Comparison of ENCODE assay signal across 9 cellular contexts in genomic region chr1:30919025-30919881, GRCh38. TPM values are rescaled to one million over a fixed set of nuclear protein-coding genes. Genes with fewer than 3 reads are reported as not detected.
DNase-seq lines count a peak whose midpoint lies in the region; ATAC-seq and TF ChIP-seq lines count a peak whose summit lies in the region.
"Had no signal": no experiment of that assay in that cellular context is flagged by ENCODE, and none has a peak within 500 bp of the region (broad histone marks: within the 10 kb centered on the region; RNA-seq: fewer than 3 reads in every experiment).

No MANE protein-coding gene starts in this region.

- H3K4me3 Mint-ChIP-seq in activated T-helper 17 cell treated with anti-CD3 and anti-CD28 coated beads, Interleukin-2, amount 50 U/mL, for 72 hours, result no peak overlapping the region
- H3K4me3 Mint-ChIP-seq in osteocyte (ENCODE audit: unreplicated experiment), result no peak overlapping the region
- H3K4me3 Mint-ChIP-seq: activated naive CD4-positive, alpha-beta T cell treated with anti-CD3 and anti-CD28 coated beads, Interleukin-2, amount 50 U/mL, for 24 hours had no signal

- POLR2A ChIA-PET in AG04450 (lab: Yijun Ruan, JAX), result interaction anchor here (0.7 kb wide), 2 partner anchors 9 to 89 kb away, joined by 4 read pairs; no protein-coding TSS in a partner anchor

- H3K36me3 Mint-ChIP-seq in activated T-helper 17 cell treated with anti-CD3 and anti-CD28 coated beads, Interleukin-2, amount 50 U/mL, for 72 hours (ENCODE audit: low read depth), result no peaks in the 10 kb centered on the region
- no peaks in the 10 kb centered on the region for H3K36me3 Mint-ChIP-seq in osteocyte (ENCODE audit: unreplicated experiment)
- H3K36me3 Mint-ChIP-seq: activated naive CD4-positive, alpha-beta T cell treated with anti-CD3 and anti-CD28 coated beads, Interleukin-2, amount 50 U/mL, for 24 hours had no signal

- no peaks in the 10 kb centered on the region for H3K9me3 Mint-ChIP-seq in activated T-helper 17 cell treated with anti-CD3 and anti-CD28 coated beads, Interleukin-2, amount 50 U/mL, for 72 hours
- no peaks in the 10 kb centered on the region for H3K9me3 Mint-ChIP-seq in osteocyte (ENCODE audit: unreplicated experiment)
- H3K9me3 Mint-ChIP-seq: activated naive CD4-positive, alpha-beta T cell treated with anti-CD3 and anti-CD28 coated beads, Interleukin-2, amount 50 U/mL, for 24 hours had no signal

- no peaks in the 10 kb centered on the region for H3K4me1 Mint-ChIP-seq in activated T-helper 17 cell treated with anti-CD3 and anti-CD28 coated beads, Interleukin-2, amount 50 U/mL, for 72 hours
- H3K4me1 Mint-ChIP-seq in osteocyte (ENCODE audit: unreplicated experiment), result peaks cover 11% of the 10 kb centered on the region
- H3K4me1 Mint-ChIP-seq: activated naive CD4-positive, alpha-beta T cell treated with anti-CD3 and anti-CD28 coated beads, Interleukin-2, amount 50 U/mL, for 24 hours had no signal

- no peak overlapping the region for H3K4me3 ChIP-seq in AG04450 (ENCODE audit: low read depth, low read length)

- H3K27ac ChIP-seq in AG04450 (ENCODE audit: low read depth, low read length), result no peak overlapping the region

- ATAC-seq in activated T-helper 17 cell treated with anti-CD3 and anti-CD28 coated beads, Interleukin-2, amount 50 U/mL, for 72 hours (replicated peaks), result peak; percentile 44

- CTCF ChIA-PET in AG04450 (lab: Charles Lee), result interaction anchor here (0.7 to 9.2 kb wide), 8 partner anchors 8 to 200 kb away, joined by 3 to 78 read pairs (median 18); no protein-coding TSS in a partner anchor

- H3K27me3 ChIP-seq in AG04450 (ENCODE audit: control insufficient read depth, insufficient read depth, low read length), result no peaks in the 10 kb centered on the region

- no peak overlapping the region for H3K27ac Mint-ChIP-seq in activated T-helper 17 cell treated with anti-CD3 and anti-CD28 coated beads, Interleukin-2, amount 50 U/mL, for 72 hours
- no peak overlapping the region for H3K27ac Mint-ChIP-seq in osteocyte (ENCODE audit: unreplicated experiment)
- H3K27ac Mint-ChIP-seq: activated naive CD4-positive, alpha-beta T cell treated with anti-CD3 and anti-CD28 coated beads, Interleukin-2, amount 50 U/mL, for 24 hours had no signal

- peak; percentile 55 for DNase-seq in AG04450 (ENCODE audit: low read depth, low spot score)
- peak; percentile 58 for DNase-seq in HT1080 (ENCODE audit: low read depth)
- peak; percentile 71 for DNase-seq in kidney tubule cell (ENCODE audit: low spot score)
- DNase-seq in osteocyte (ENCODE audit: extremely low spot score, unreplicated experiment), result no peak
- no peak for DNase-seq in UCSD-AML1 (lab: John Stamatoyannopoulos, UW; ENCODE audit: unreplicated experiment)
- no peak for DNase-seq in SW480 (ENCODE audit: low spot score)
- DNase-seq in T-helper 1 cell, result no peak

- TF ChIP-seq CTCF in AG04450 (IDR thresholded peaks at IDR 0.05; ENCODE audit: low read depth, low read length) (peak; percentile 31; the same call in 1 of the 2 replicates), osteocyte (IDR thresholded peaks at IDR 0.05) (no peak)

- H3K9me3 ChIP-seq in AG04450 (ENCODE audit: control insufficient read depth, insufficient read depth, low read length), result no peaks in the 10 kb centered on the region

- H3K27me3 Mint-ChIP-seq in activated T-helper 17 cell treated with anti-CD3 and anti-CD28 coated beads, Interleukin-2, amount 50 U/mL, for 72 hours, result peaks cover 3% of the 10 kb centered on the region
- no peaks in the 10 kb centered on the region for H3K27me3 Mint-ChIP-seq in osteocyte (ENCODE audit: unreplicated experiment)

RNA-seq across cellular contexts. Expression of gene SDC3, which starts 10.7 kb away (rescaled TPM):
- 21.7 and 45.4 TPM in 2 replicates for polyA plus RNA-seq in AG04450 (2011; rRNA removed)
- polyA minus RNA-seq in AG04450 (2011; rRNA and poly(A)+ RNA removed), result 46.5 and 56.6 TPM in 2 replicates
- 13.1 and 23.8 TPM in 2 replicates for total RNA-seq in HT1080 (2014; rRNA removed; shearing (Covaris generic))
- polyA plus RNA-seq in HT1080 (2015; cell fraction: cytosol; rRNA removed), result 23.5 and 26.4 TPM in 2 replicates
- 27.1 and 29.4 TPM in 2 replicates for polyA plus RNA-seq in HT1080 (2015; cell fraction: nucleus; rRNA removed)
- under 1 TPM in 1 of 2 donors, not detected in 1; 0.11 TPM for total RNA-seq in activated T-helper 17 cell treated with anti-CD3 and anti-CD28 coated beads, Interleukin-2, amount 50 U/mL, for 72 hours
- 54.4 and 63.4 TPM in 2 replicates for total RNA-seq in osteocyte

Comparison
In these comparisons a context has a peak if more than half of its experiments do, and no peak if none do; other contexts are left out.
1. DNase-seq: peak in AG04450 (single experiment), HT1080 (single experiment) and kidney tubule cell (single experiment); none in osteocyte (single experiment), UCSD-AML1 (single experiment), SW480 (single experiment) and T-helper 1 cell (0 of 5).
2. RNA of gene SDC3, which starts 10.7 kb away (total RNA-seq): 54.4 to 63.4 TPM in osteocyte and 13.1 to 23.8 TPM in HT1080; 0.11 TPM in activated T-helper 17 cell treated with anti-CD3 and anti-CD28 coated beads, Interleukin-2, amount 50 U/mL, for 72 hours; every median in the first group is over 10 times any median in the second.